16 cellular contexts compared by ENCODE assay signal in genomic region chr2:6921321-6921922, GRCh38. TPM values are rescaled to one million over a fixed set of nuclear protein-coding genes. Genes with fewer than 3 reads are reported as not detected.
DNase-seq lines count a peak whose midpoint lies in the region; ATAC-seq, FAIRE-seq and TF ChIP-seq lines count a peak whose summit lies in the region.
"Had no signal": no experiment of that assay in that cellular context is flagged by ENCODE, and none has a peak within 500 bp of the region (broad histone marks: within the 10 kb centered on the region; RNA-seq: fewer than 3 reads in every experiment).

No MANE protein-coding gene starts in this region.

- H3K4me3 ChIP-seq in dorsolateral prefrontal cortex (peak overlapping the region in 38 of 59 donors; percentile 1 to 93 (median 30)), pancreas (no peak overlapping the region)
- H3K4me3 ChIP-seq: tibial nerve had no signal

- H3K36me3 ChIP-seq in pancreas, result no peaks in the 10 kb centered on the region
- H3K36me3 ChIP-seq: tibial nerve had no signal

- H3K4me3 Mint-ChIP-seq in T-cell (peak overlapping the region in 1 of 3 donors; percentile 49), HFFc6 (no peak overlapping the region)

- no peak for TF ChIP-seq CTCF in dorsolateral prefrontal cortex (IDR thresholded peaks at IDR 0.05 in 54 of 56, conservative IDR thresholded peaks at IDR 0.05 in 2 of 56; ENCODE audit: low read depth in 1 of 56, partially characterized antibody in 56 of 56)
- TF ChIP-seq CTCF in pancreas (IDR thresholded peaks at IDR 0.05), result no peak
- no peak for TF ChIP-seq CTCF in HFFc6 (IDR thresholded peaks at IDR 0.05)

- CTCF ChIA-PET in T-cell (lab: Charles Lee), result interaction anchor here in 1 of 2 donors (0.6 kb wide), 1 partner anchor 11 kb away, joined by 6 read pairs; no protein-coding TSS in a partner anchor

- DNase-seq in T-cell, result no peak
- DNase-seq in dorsolateral prefrontal cortex, result no peak
- peak in 2 of 6 donors; percentile 36 to 48 for DNase-seq in pancreas
- no peak for DNase-seq in HFFc6
- DNase-seq: activated CD8-positive, alpha-beta memory T cell treated with anti-CD3 and anti-CD28 coated beads, Interleukin-2, amount 50 U/mL, for 4 hours; amygdala; effector CD8-positive, alpha-beta T cell; foreskin keratinocyte; KG1; naive B cell; NCI-H146; NCI-H748 treated with DMSO at 0.1 percent for 48 hours; small intestine had no signal

- H3K27me3 Mint-ChIP-seq in T-cell (no peaks in the 10 kb centered on the region), HFFc6 (ENCODE audit: insufficient read depth) (peaks cover 2% of the 10 kb centered on the region; the same call in 1 of the 2 replicates)

- POLR2A ChIA-PET in T-cell (lab: Charles Lee), result no interaction called here

- peaks cover 27% of the 10 kb centered on the region for H3K36me3 Mint-ChIP-seq in T-cell
- peaks cover 10% of the 10 kb centered on the region; the same call in 1 of the 2 replicates for H3K36me3 Mint-ChIP-seq in HFFc6 (ENCODE audit: low read depth)
- H3K36me3 Mint-ChIP-seq: naive B cell had no signal

- ATAC-seq in T-cell (replicated peaks in 1 of 4), result no peak
- ATAC-seq in pancreas, result peak in 3 of 4 donors; percentile 5 to 10 (median 6)
- no peak for ATAC-seq in GM21529 (IDR thresholded peaks at IDR 0.05; ENCODE audit: unreplicated experiment)
- ATAC-seq: foreskin keratinocyte had no signal

- peak overlapping the region; percentile 40 to 78 for H3K27ac Mint-ChIP-seq in T-cell
- H3K27ac Mint-ChIP-seq in HFFc6, result no peak overlapping the region

- no peaks in the 10 kb centered on the region for H3K9me3 Mint-ChIP-seq in T-cell
- H3K9me3 Mint-ChIP-seq in HFFc6, result peaks cover 54% of the 10 kb centered on the region

- intact Hi-C loops in dorsolateral prefrontal cortex (cut with DNase I), result loop anchor here in 1 of 2 donors (5.0 kb wide), 1 partner anchor 71 kb away; no protein-coding TSS in a partner anchor
- intact Hi-C loops in pancreas (cut with DNase I), result loop anchor here in 1 of 3 donors (10.0 kb wide), 1 partner anchor 123 kb away; no protein-coding TSS in a partner anchor

- FAIRE-seq in pancreas (lab: Jason Lieb, UNC), result no peak
- FAIRE-seq: small intestine, TTC549 had no signal

- no peaks in the 10 kb centered on the region for H3K9me3 ChIP-seq in pancreas
- H3K9me3 ChIP-seq: tibial nerve had no signal

- WGBS in pancreas, 2 donors, result 17 to 19% methylated on average over 11 of the region's 11 CpGs

- H3K4me1 ChIP-seq in pancreas, result peaks cover 22 to 65% (median 58%) of the 10 kb centered on the region in 3 donors
- H3K4me1 ChIP-seq: foreskin keratinocyte had no signal

- H3K27me3 ChIP-seq in dorsolateral prefrontal cortex (no peaks in the 10 kb centered on the region), pancreas (no peaks in the 10 kb centered on the region)
- H3K27me3 ChIP-seq: foreskin keratinocyte, tibial nerve had no signal

- H3K4me1 Mint-ChIP-seq in T-cell (peaks cover 75 to 84% (median 77%) of the 10 kb centered on the region in 3 donors), HFFc6 (ENCODE audit: low read depth) (no peaks in the 10 kb centered on the region)

- H3K27ac ChIP-seq in dorsolateral prefrontal cortex (peak overlapping the region in 57 of 59 donors; percentile 16 to 95 (median 80)), pancreas (peak overlapping the region; percentile 28 to 68 (median 31))
- H3K27ac ChIP-seq: foreskin keratinocyte had no signal

RNA-seq across cellular contexts. Expression of gene RNF144A, which starts 4.2 kb away (rescaled TPM):
- total RNA-seq in T-cell, result 10 to 100 TPM; 46.3 to 93.1 (median 79.9) TPM
- total RNA-seq in dorsolateral prefrontal cortex, result 100 to 1,000 TPM in 23 of 120 experiments, 10 to 100 TPM in 97; 49.5 to 144 (median 83.6) TPM
- 10 to 100 TPM; 21.3 to 78.7 (median 45.7) TPM for total RNA-seq in pancreas
- 10 to 100 TPM in 1 of 2 donors, 1 to 10 TPM in 1; 9.4 to 12.0 TPM for polyA plus RNA-seq in pancreas
- not detected for total RNA-seq in HFFc6 (2021; fragmentation: NEBNext Ultra II Directional; extraction: Animal tissue kit (Norgen Biotek cat#: 25700))

RNA-seq across cellular contexts. Expression of gene RSAD2, which starts 43.8 kb away (rescaled TPM):
- 10 to 100 TPM in 1 of 5 donors, 1 to 10 TPM in 4; 3.2 to 10.7 (median 7.2) TPM for total RNA-seq in T-cell
- 10 to 100 TPM in 27 of 120 experiments, 1 to 10 TPM in 93; 2.4 to 51.2 (median 7.7) TPM for total RNA-seq in dorsolateral prefrontal cortex
- 1 to 10 TPM in 5 of 6 donors, under 1 TPM in 1; 0.60 to 2.9 (median 2.1) TPM for total RNA-seq in pancreas
- polyA plus RNA-seq in pancreas, result 1 to 10 TPM in 1 of 2 donors, under 1 TPM in 1; 0.95 to 1.9 TPM
- not detected for total RNA-seq in HFFc6 (2021; fragmentation: NEBNext Ultra II Directional; extraction: Animal tissue kit (Norgen Biotek cat#: 25700))

RNA-seq across cellular contexts. Expression of gene CMPK2, which starts 55.7 kb away (rescaled TPM):
- 10 to 100 TPM in 1 of 5 donors, 1 to 10 TPM in 4; 6.5 to 15.2 (median 9.1) TPM for total RNA-seq in T-cell
- total RNA-seq in dorsolateral prefrontal cortex, result 10 to 100 TPM in 73 of 120 experiments, 1 to 10 TPM in 47; 4.9 to 45.8 (median 10.7) TPM
- 1 to 10 TPM; 2.5 to 4.3 (median 3.5) TPM for total RNA-seq in pancreas
- 1 to 10 TPM; 1.7 to 2.4 TPM for polyA plus RNA-seq in pancreas
- not detected for total RNA-seq in HFFc6 (2021; fragmentation: NEBNext Ultra II Directional; extraction: Animal tissue kit (Norgen Biotek cat#: 25700))

Comparison
In these comparisons a context has a peak if more than half of its experiments do, and no peak if none do; other contexts are left out.
1. ATAC-seq: peak in pancreas (3 of 4); none in T-cell (0 of 4) and GM21529 (single experiment).
2. H3K4me3 ChIP-seq: peak in dorsolateral prefrontal cortex (38 of 59); none in pancreas (0 of 4).
3. RNA of gene RNF144A, which starts 4.2 kb away (total RNA-seq): 49.5 to 144 TPM in dorsolateral prefrontal cortex, 46.3 to 93.1 TPM in T-cell and 21.3 to 78.7 TPM in pancreas; not detected in HFFc6; every median in the first group is over 10 times any median in the second.